Comparison of ENCODE assay signal across 18 cellular contexts in the genomic region with DNA sequence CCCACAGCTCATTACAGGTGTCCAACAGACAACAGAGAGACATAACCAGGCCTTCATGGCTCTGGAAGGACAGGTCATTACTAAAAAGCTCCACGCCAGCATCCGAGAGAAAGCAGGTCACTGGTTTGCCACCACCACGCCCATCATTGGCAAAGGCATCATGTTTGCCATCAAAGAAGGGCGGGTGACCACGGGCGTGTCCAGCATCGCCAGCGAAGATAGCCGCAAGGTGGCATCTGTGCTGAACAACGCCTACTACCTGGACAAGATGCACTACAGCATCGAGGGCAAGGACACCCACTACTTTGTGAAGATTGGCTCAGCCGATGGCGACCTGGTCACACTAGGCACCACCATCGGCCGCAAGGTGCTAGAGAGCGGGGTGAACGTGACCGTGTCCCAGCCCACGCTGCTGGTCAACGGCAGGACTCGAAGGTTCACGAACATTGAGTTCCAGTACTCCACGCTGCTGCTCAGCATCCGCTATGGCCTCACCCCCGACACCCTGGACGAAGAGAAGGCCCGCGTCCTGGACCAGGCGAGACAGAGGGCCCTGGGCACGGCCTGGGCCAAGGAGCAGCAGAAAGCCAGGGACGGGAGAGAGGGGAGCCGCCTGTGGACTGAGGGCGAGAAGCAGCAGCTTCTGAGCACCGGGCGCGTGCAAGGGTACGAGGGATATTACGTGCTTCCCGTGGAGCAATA. TPM values are rescaled to one million over a fixed set of nuclear protein-coding genes. Genes with fewer than 3 reads are reported as not detected.
DNase-seq lines count a peak whose midpoint lies in the region; ATAC-seq lines count a peak whose summit lies in the region.
"Had no signal": no experiment of that assay in that cellular context is flagged by ENCODE, and none has a peak within 500 bp of the region (broad histone marks: within the 10 kb centered on the region; RNA-seq: fewer than 3 reads in every experiment).

No MANE protein-coding gene starts in this region.

- H3K4me1 Mint-ChIP-seq in stimulated activated memory B cell treated with anti-CD40 and anti-IgM and Interleukin-4, amounts not matched to agents 10 μg/mL and 1 μg/mL and 100 μg/mL, for 72 hours: no peaks in the 10 kb centered on the region
- H3K4me1 Mint-ChIP-seq: B cell had no signal

- no peak overlapping the region for H2BK5ac ChIP-seq in mesendoderm (ENCODE audit: low read length)

- ATAC-seq in stimulated activated memory B cell treated with anti-CD40 and anti-IgM and Interleukin-4, amounts not matched to agents 10 μg/mL and 1 μg/mL and 100 μg/mL, for 72 hours: peak; percentile 40
- ATAC-seq in aorta (ENCODE audit: low FRiP score): peak; percentile 5
- ATAC-seq: CD8-positive, alpha-beta T cell; GM12878 had no signal

- H3K56ac ChIP-seq in mesendoderm (ENCODE audit: low read length): no peak overlapping the region

- peaks cover 20% of the 10 kb centered on the region for H3K27me3 Mint-ChIP-seq in stimulated activated memory B cell treated with anti-CD40 and anti-IgM and Interleukin-4, amounts not matched to agents 10 μg/mL and 1 μg/mL and 100 μg/mL, for 72 hours

- H3K27ac ChIP-seq in mesendoderm (ENCODE audit: low read depth, low read length) (no peak overlapping the region), aorta (ENCODE audit: low read depth in 1 of 2, low read length in 2 of 2) (no peak overlapping the region)
- H3K27ac ChIP-seq: BLaER1 treated with 17β-estradiol and CSF1 and Interleukin-3, amounts not matched to agents 10 nM and 100 nM had no signal

- H3K4ac ChIP-seq in mesendoderm (ENCODE audit: low read depth, low read length): no peak overlapping the region

- H4K5ac ChIP-seq in mesendoderm (ENCODE audit: low read length): no peak overlapping the region

- H3K4me1 ChIP-seq in mesendoderm (ENCODE audit: control insufficient read depth, low read depth, low read length): no peaks in the 10 kb centered on the region
- H3K4me1 ChIP-seq in aorta (ENCODE audit: control insufficient read depth in 1 of 2, insufficient read depth in 2 of 2, low read length in 2 of 2): no peaks in the 10 kb centered on the region
- H3K4me1 ChIP-seq: BLaER1 treated with 17β-estradiol and CSF1 and Interleukin-3, amounts not matched to agents 10 nM and 100 nM had no signal

- no peak overlapping the region for H3K4me2 ChIP-seq in mesendoderm (ENCODE audit: low read length)
- H3K4me2 ChIP-seq: BLaER1 treated with 17β-estradiol and CSF1 and Interleukin-3, amounts not matched to agents 10 nM and 100 nM had no signal

- no peaks in the 10 kb centered on the region for H3K36me3 ChIP-seq in H7 (replicated peaks; ENCODE audit: control insufficient read depth, insufficient read depth, low read length)
- H3K36me3 ChIP-seq in mesendoderm (ENCODE audit: control insufficient read depth, insufficient read depth, low read length): no peaks in the 10 kb centered on the region
- H3K36me3 ChIP-seq in aorta (ENCODE audit: control insufficient read depth in 1 of 2, insufficient read depth in 2 of 2, low read length in 1 of 2): no peaks in the 10 kb centered on the region

- H3K4me3 ChIP-seq in H7 (ENCODE audit: insufficient read depth, low read depth, low read length) (no peak overlapping the region), mesendoderm (ENCODE audit: low read length) (no peak overlapping the region), aorta (ENCODE audit: low read length in 2 of 2) (no peak overlapping the region)
- H3K4me3 ChIP-seq: BLaER1 treated with 17β-estradiol and CSF1 and Interleukin-3, amounts not matched to agents 10 nM and 100 nM; GM12878 had no signal

- peak overlapping the region; percentile 74 for H3K23ac ChIP-seq in mesendoderm (ENCODE audit: low read length)

- H3K4me3 Mint-ChIP-seq in stimulated activated memory B cell treated with anti-CD40 and anti-IgM and Interleukin-4, amounts not matched to agents 10 μg/mL and 1 μg/mL and 100 μg/mL, for 72 hours: no peak overlapping the region
- H3K4me3 Mint-ChIP-seq: B cell; CD8-positive, alpha-beta T cell; H9 had no signal

- H4K8ac ChIP-seq in mesendoderm (ENCODE audit: low read depth, low read length): no peak overlapping the region

- no peak overlapping the region for H3K9ac ChIP-seq in mesendoderm (ENCODE audit: low read length)
- H3K9ac ChIP-seq: BLaER1 treated with 17β-estradiol and CSF1 and Interleukin-3, amounts not matched to agents 10 nM and 100 nM had no signal

- intact Hi-C loops in aorta (cut with DNase I): loop anchor here in 1 of 2 donors (10.0 kb wide), 1 partner anchor 223 kb away; the partner anchor contains the start of gene RARS1

- H3K79me1 ChIP-seq in mesendoderm (ENCODE audit: low read length): no peaks in the 10 kb centered on the region

- no peak overlapping the region for H2BK120ac ChIP-seq in mesendoderm (ENCODE audit: low read depth, low read length)

- no peaks in the 10 kb centered on the region for H3K9me3 Mint-ChIP-seq in stimulated activated memory B cell treated with anti-CD40 and anti-IgM and Interleukin-4, amounts not matched to agents 10 μg/mL and 1 μg/mL and 100 μg/mL, for 72 hours
- H3K9me3 Mint-ChIP-seq: CD8-positive, alpha-beta T cell; H9 had no signal

- no peak overlapping the region for H3K18ac ChIP-seq in mesendoderm (ENCODE audit: low read length)

- DNase-seq in H7 (peak; percentile 33), mesendoderm (no peak), aorta (no peak), SKM-1 treated with dmso at 0.1 percent for 144 hours (lab: John Stamatoyannopoulos, UW; ENCODE audit: unreplicated experiment) (no peak), AG08396 (ENCODE audit: low spot score) (no peak)
- DNase-seq in stimulated activated CD4-positive, alpha-beta T cell treated with anti-CD3 and anti-CD28 coated beads, Interleukin-2, amount 100 ng/mL, for 48 hours: no peak
- DNase-seq: 8988T; Calu3; CD8-positive, alpha-beta T cell; DMS 273 treated with DMSO at 0.1 percent for 48 hours; DND-41; EL; GOT3; H9 had no signal

- H3K27ac Mint-ChIP-seq in stimulated activated memory B cell treated with anti-CD40 and anti-IgM and Interleukin-4, amounts not matched to agents 10 μg/mL and 1 μg/mL and 100 μg/mL, for 72 hours: no peak overlapping the region
- H3K27ac Mint-ChIP-seq: B cell; CD8-positive, alpha-beta T cell; H9 had no signal

- no peaks in the 10 kb centered on the region for H3K79me2 ChIP-seq in mesendoderm (ENCODE audit: control insufficient read depth, insufficient read depth, low read length)

- no peaks in the 10 kb centered on the region for H3K27me3 ChIP-seq in H7 (ENCODE audit: control insufficient read depth, insufficient read depth, low read length)
- H3K27me3 ChIP-seq in mesendoderm (ENCODE audit: insufficient read depth, low read length, poor library complexity): no peaks in the 10 kb centered on the region
- no peaks in the 10 kb centered on the region for H3K27me3 ChIP-seq in aorta (ENCODE audit: control insufficient read depth in 1 of 2, insufficient read depth in 2 of 2, low read length in 1 of 2)
- H3K27me3 ChIP-seq: BLaER1 treated with 17β-estradiol and CSF1 and Interleukin-3, amounts not matched to agents 10 nM and 100 nM had no signal

- H3K9me3 ChIP-seq in aorta (ENCODE audit: control insufficient read depth, low read length): no peaks in the 10 kb centered on the region
- H3K9me3 ChIP-seq: BLaER1 treated with 17β-estradiol and CSF1 and Interleukin-3, amounts not matched to agents 10 nM and 100 nM had no signal

- no peak overlapping the region for H2BK15ac ChIP-seq in mesendoderm (replicated peaks; ENCODE audit: low read depth)

- H2AK5ac ChIP-seq in mesendoderm (ENCODE audit: low read length): no peak overlapping the region

- WGBS in mesendoderm (ENCODE audit: extremely low coverage, insufficient coverage, low lambda C conversion rate): no CpG with 5 or more reads among the region's 39 CpGs
- 94 to 95% methylated on average over 39 of the region's 39 CpGs for WGBS in aorta, 2 donors

- H3K36me3 Mint-ChIP-seq in stimulated activated memory B cell treated with anti-CD40 and anti-IgM and Interleukin-4, amounts not matched to agents 10 μg/mL and 1 μg/mL and 100 μg/mL, for 72 hours: no peaks in the 10 kb centered on the region
- H3K36me3 Mint-ChIP-seq: CD8-positive, alpha-beta T cell had no signal

RNA-seq across cellular contexts. Expression of gene WWC1, which starts 29.3 kb away (rescaled TPM):
- 11.8 and 15.5 TPM in 2 replicates for total RNA-seq in H7 (2014; rRNA removed; shearing (Covaris generic))
- polyA plus RNA-seq in mesendoderm (2013, experiment 1 of 2): 23.3 TPM
- 24.1 TPM for polyA plus RNA-seq in mesendoderm (2013, experiment 2 of 2)
- under 1 TPM; 0.36 to 0.49 TPM for total RNA-seq in aorta
- 1 to 10 TPM in 1 of 2 donors, under 1 TPM in 1; 0.36 to 9.1 TPM for polyA plus RNA-seq in aorta
- total RNA-seq: CD8-positive, alpha-beta T cell had no signal
